34 cellular contexts compared by ENCODE assay signal in the genomic region with DNA sequence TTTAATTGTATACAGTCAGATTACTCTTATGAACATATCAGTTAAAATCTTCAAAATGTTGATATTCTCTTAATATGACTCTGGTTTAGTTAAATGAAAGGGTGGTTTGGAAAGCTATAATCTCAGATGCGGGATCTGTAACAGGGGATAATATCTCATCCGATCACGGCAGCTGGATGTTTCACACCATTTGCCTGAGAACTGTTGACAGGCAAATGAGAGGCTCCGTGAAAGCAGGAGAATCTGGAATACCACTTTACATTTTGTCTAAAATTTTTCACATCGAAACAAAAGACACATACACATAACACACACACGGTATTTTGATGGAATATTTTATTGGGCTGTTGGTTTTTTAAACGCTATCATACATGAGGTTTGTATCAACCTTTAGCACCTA.
"Had no signal": no experiment of that assay in that cellular context is flagged by ENCODE, and none has a peak within 500 bp of the region (broad histone marks: within the 10 kb centered on the region; RNA-seq: fewer than 3 reads in every experiment).

No MANE protein-coding gene starts in this region.

- H3K9me3 ChIP-seq: MG63 had no signal

- DNase-seq: Karpas-422, Kasumi-1, MG63, MM.1S, MV-4-11, NCI-H1048, NCI-H1092, NCI-H1092 treated with DMSO at 0.1 percent for 48 hours, NCI-H1105, NCI-H1105 treated with DMSO at 0.1 percent for 48 hours, NCI-H1417, NCI-H1417 treated with DMSO at 0.1 percent for 48 hours, NCI-H1436, NCI-H1436 treated with DMSO at 0.1 percent for 48 hours, NCI-H146, NCI-H1694, NCI-H1694 treated with DMSO at 0.1 percent for 48 hours, NCI-H187, NCI-H187 treated with DMSO at 0.1 percent for 48 hours, NCI-H1930, NCI-H2029, NCI-H2029 treated with DMSO at 0.1 percent for 48 hours, NCI-H2081, NCI-H2081 treated with DMSO at 0.1 percent for 48 hours, NCI-H2107, NCI-H2171, NCI-H2171 treated with DMSO at 0.1 percent for 48 hours, NCI-H2227 treated with DMSO at 0.1 percent for 48 hours, NCI-H226, NCI-H345, NCI-H446, NCI-H446 treated with DMSO at 0.1 percent for 48 hours, NCI-H510A had no signal

- H3K4me3 ChIP-seq: MG63 had no signal

- H3K4me2 ChIP-seq: KMS-11 had no signal

- H3K9ac ChIP-seq: KMS-11 had no signal

- H3K36me3 ChIP-seq: MG63 had no signal

- H3K27ac ChIP-seq: KMS-11 had no signal

- H3K27me3 ChIP-seq: MG63 had no signal
